ENCODE assay signal across 14 cellular contexts in genomic region chr12:101552277-101552676, GRCh38. TPM values are rescaled to one million over a fixed set of nuclear protein-coding genes. Genes with fewer than 3 reads are reported as not detected.
DNase-seq lines count a peak whose midpoint lies in the region; ATAC-seq and TF ChIP-seq lines count a peak whose summit lies in the region.
"Had no signal": no experiment of that assay in that cellular context is flagged by ENCODE, and none has a peak within 500 bp of the region (broad histone marks: within the 10 kb centered on the region; RNA-seq: fewer than 3 reads in every experiment).

No MANE protein-coding gene starts in this region.

- intact Hi-C loops in activated CD8-positive, alpha-beta T cell treated with anti-CD3 and anti-CD28 coated beads for 36 hours (cut with micrococcal nuclease), result no loop called here

- no peaks in the 10 kb centered on the region for H3K4me1 Mint-ChIP-seq in activated CD8-positive, alpha-beta T cell treated with anti-CD3 and anti-CD28 coated beads for 36 hours (ENCODE audit: low read depth)
- H3K4me1 Mint-ChIP-seq in immature natural killer cell, result no peaks in the 10 kb centered on the region
- H3K4me1 Mint-ChIP-seq: neural crest cell had no signal

- CTCF ChIA-PET in activated CD8-positive, alpha-beta T cell treated with anti-CD3 and anti-CD28 coated beads for 36 hours (lab: Charles Lee), result interaction anchor here (0.8 kb wide), 1 partner anchor 208 kb away, joined by 3 read pairs; no protein-coding TSS in a partner anchor

- no peaks in the 10 kb centered on the region for H3K36me3 Mint-ChIP-seq in activated CD8-positive, alpha-beta T cell treated with anti-CD3 and anti-CD28 coated beads for 36 hours (ENCODE audit: low read depth)
- no peaks in the 10 kb centered on the region for H3K36me3 Mint-ChIP-seq in immature natural killer cell

- TF ChIP-seq CTCF in choroid plexus epithelial cell (conservative IDR thresholded peaks at IDR 0.05; ENCODE audit: low read depth, low read length), result no peak
- no peak for TF ChIP-seq CTCF in activated CD8-positive, alpha-beta T cell treated with anti-CD3 and anti-CD28 coated beads for 36 hours (IDR thresholded peaks at IDR 0.05)

- H3K27me3 Mint-ChIP-seq in activated CD8-positive, alpha-beta T cell treated with anti-CD3 and anti-CD28 coated beads for 36 hours, result peaks cover 13% of the 10 kb centered on the region
- H3K27me3 Mint-ChIP-seq in immature natural killer cell (ENCODE audit: low read depth in 3 of 3), result peaks cover 4 to 6% (median 5%) of the 10 kb centered on the region in 3 donors

- no peak for ATAC-seq in activated CD8-positive, alpha-beta T cell treated with anti-CD3 and anti-CD28 coated beads for 36 hours
- no peak for ATAC-seq in GM18858 (IDR thresholded peaks at IDR 0.05; ENCODE audit: unreplicated experiment)

- H3K9me3 Mint-ChIP-seq in activated CD8-positive, alpha-beta T cell treated with anti-CD3 and anti-CD28 coated beads for 36 hours, result no peaks in the 10 kb centered on the region
- H3K9me3 Mint-ChIP-seq in immature natural killer cell, result no peaks in the 10 kb centered on the region
- H3K9me3 Mint-ChIP-seq: activated naive CD4-positive, alpha-beta T cell treated with anti-CD3 and anti-CD28 coated beads for 36 hours had no signal

- DNase-seq in DMS53 treated with DMSO at 0.1 percent for 48 hours (lab: John Stamatoyannopoulos, UW; ENCODE audit: unreplicated experiment) (peak; percentile 24), NCI-H1694 (lab: John Stamatoyannopoulos, UW) (peak; percentile 37), choroid plexus epithelial cell (ENCODE audit: low read depth) (peak; percentile 83), myocyte (ENCODE audit: low read depth) (peak; percentile 98), immature natural killer cell (no peak)
- DNase-seq in activated CD8-positive, alpha-beta T cell treated with anti-CD3 and anti-CD28 coated beads for 36 hours, result no peak
- no peak for DNase-seq in activated CD4-positive, CD25-positive, alpha-beta regulatory T cell (lab: John Stamatoyannopoulos, UW)
- DNase-seq: activated CD4-positive, alpha-beta T cell treated with anti-CD3 and anti-CD28 coated beads for 4 hours; activated naive CD4-positive, alpha-beta T cell treated with anti-CD3 and anti-CD28 coated beads for 36 hours; NCI-H2081 treated with DMSO at 0.1 percent for 48 hours; stimulated activated CD4-positive, alpha-beta T cell treated with anti-CD3 and anti-CD28 coated beads, Interleukin-2, amount 100 ng/mL, for 48 hours had no signal

- no peak overlapping the region for H3K27ac Mint-ChIP-seq in activated CD8-positive, alpha-beta T cell treated with anti-CD3 and anti-CD28 coated beads for 36 hours
- no peak overlapping the region for H3K27ac Mint-ChIP-seq in immature natural killer cell
- H3K27ac Mint-ChIP-seq: activated naive CD4-positive, alpha-beta T cell treated with anti-CD3 and anti-CD28 coated beads for 36 hours had no signal

- H3K4me3 Mint-ChIP-seq in activated CD8-positive, alpha-beta T cell treated with anti-CD3 and anti-CD28 coated beads for 36 hours, result no peak overlapping the region
- H3K4me3 Mint-ChIP-seq in immature natural killer cell, result no peak overlapping the region
- H3K4me3 Mint-ChIP-seq: activated naive CD4-positive, alpha-beta T cell treated with anti-CD3 and anti-CD28 coated beads for 36 hours; neural crest cell had no signal

- no peak overlapping the region for H3K4me3 ChIP-seq in choroid plexus epithelial cell (ENCODE audit: low read depth, low read length)
- H3K4me3 ChIP-seq: SK-N-MC had no signal

- POLR2A ChIA-PET in activated CD8-positive, alpha-beta T cell treated with anti-CD3 and anti-CD28 coated beads for 36 hours (lab: Charles Lee), result no interaction called here

RNA-seq across cellular contexts. Expression of gene MYBPC1, which starts 42.5 kb away (rescaled TPM):
- 1.4 and 8.4 TPM in 2 replicates for total RNA-seq in myocyte
- polyA plus RNA-seq in myocyte (2012), result 12.5 TPM
- total RNA-seq in activated CD8-positive, alpha-beta T cell treated with anti-CD3 and anti-CD28 coated beads for 36 hours, result not detected
- not detected for polyA plus RNA-seq in immature natural killer cell
- total RNA-seq: activated naive CD4-positive, alpha-beta T cell treated with anti-CD3 and anti-CD28 coated beads for 36 hours; neural crest cell had no signal

Comparison
In these comparisons a context has a peak if more than half of its experiments do, and no peak if none do; other contexts are left out.
1. DNase-seq: peak in DMS53 treated with DMSO at 0.1 percent for 48 hours (single experiment), NCI-H1694 (single experiment), choroid plexus epithelial cell (single experiment) and myocyte (single experiment); none in activated CD8-positive, alpha-beta T cell treated with anti-CD3 and anti-CD28 coated beads for 36 hours (single experiment), immature natural killer cell (0 of 3) and activated CD4-positive, CD25-positive, alpha-beta regulatory T cell (0 of 4).